ENCODE assay signal across 1 cellular context in the genomic region with DNA sequence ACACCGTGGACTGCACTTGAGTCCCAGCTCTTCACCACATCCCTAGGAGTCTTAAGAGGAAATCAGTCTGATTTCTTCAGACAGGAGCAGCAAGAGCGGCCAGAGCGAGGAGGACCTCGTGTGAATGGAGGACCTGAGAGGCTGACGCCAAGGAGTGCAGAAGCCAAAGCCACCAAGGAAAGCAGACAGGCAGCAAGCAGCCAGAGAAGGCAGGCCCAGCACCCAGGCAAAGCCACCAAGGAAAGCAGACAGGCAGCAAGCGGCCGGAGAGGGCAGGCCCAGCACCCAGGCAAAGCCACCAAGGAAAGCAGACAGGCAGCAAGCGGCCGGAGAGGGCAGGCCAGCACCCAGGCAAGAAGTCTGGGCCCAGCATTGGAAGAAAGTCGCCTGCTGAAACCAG.
TF ChIP-seq lines count a peak whose summit lies in the region.

No MANE protein-coding gene starts in this region.

TF ChIP-seq in K562, 482 proteins besides CTCF, POLR2A, EP300 and RAD21:
- no peak for TF ChIP-seq MBD2 (IDR thresholded peaks at IDR 0.05; ENCODE audit: borderline replicate concordance, low read depth)
- TF ChIP-seq HNRNPK (IDR thresholded peaks at IDR 0.05; ENCODE audit: low read depth, low read length, poor library complexity, severe bottlenecking), result no peak
- TF ChIP-seq ZNF431 (CRISPR knock-in tag; IDR thresholded peaks at IDR 0.05), result no peak
- TF ChIP-seq SIN3B (IDR thresholded peaks at IDR 0.05; ENCODE audit: low read depth), result no peak
- peak; percentile 40; the same call in 1 of the 2 replicates for TF ChIP-seq POLR2G (IDR thresholded peaks at IDR 0.05; ENCODE audit: low read depth, low read length)
